ENCODE assay signal across 3 cellular contexts in the genomic region with DNA sequence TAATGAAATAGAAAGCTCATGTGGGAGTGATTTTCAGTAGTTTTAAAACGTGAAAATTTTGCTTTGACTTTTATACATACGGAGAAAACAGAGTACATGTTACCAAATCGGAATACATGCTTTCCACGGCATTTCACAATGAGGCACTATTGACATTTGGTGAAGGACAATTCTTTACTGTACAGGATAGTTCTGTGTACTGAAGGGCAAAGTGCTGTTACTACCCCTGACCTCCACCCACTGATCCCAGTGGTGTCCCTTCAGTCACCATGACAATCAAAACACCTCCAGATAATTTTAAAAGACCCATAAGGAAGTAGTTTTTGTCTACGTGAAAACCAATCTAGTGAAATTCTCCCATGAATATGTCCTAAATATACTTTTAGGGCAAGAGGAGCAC.
TF ChIP-seq lines count a peak whose summit lies in the region.

No MANE protein-coding gene starts in this region.

TF ChIP-seq in IMR-90, 13 proteins besides CTCF, POLR2A, EP300 and RAD21:
- TF ChIP-seq, protein P1, sequence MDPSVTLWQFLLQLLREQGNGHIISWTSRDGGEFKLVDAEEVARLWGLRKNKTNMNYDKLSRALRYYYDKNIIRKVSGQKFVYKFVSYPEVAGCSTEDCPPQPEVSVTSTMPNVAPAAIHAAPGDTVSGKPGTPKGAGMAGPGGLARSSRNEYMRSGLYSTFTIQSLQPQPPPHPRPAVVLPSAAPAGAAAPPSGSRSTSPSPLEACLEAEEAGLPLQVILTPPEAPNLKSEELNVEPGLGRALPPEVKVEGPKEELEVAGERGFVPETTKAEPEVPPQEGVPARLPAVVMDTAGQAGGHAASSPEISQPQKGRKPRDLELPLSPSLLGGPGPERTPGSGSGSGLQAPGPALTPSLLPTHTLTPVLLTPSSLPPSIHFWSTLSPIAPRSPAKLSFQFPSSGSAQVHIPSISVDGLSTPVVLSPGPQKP (IDR thresholded peaks at IDR 0.05; ENCODE audit: borderline replicate concordance, low read depth, low read length), result no peak
- no peak for TF ChIP-seq FOS (IDR thresholded peaks at IDR 0.05; ENCODE audit: low read depth, low read length)
- TF ChIP-seq SMC3 (IDR thresholded peaks at IDR 0.05; ENCODE audit: low read depth, low read length), result no peak
- TF ChIP-seq, protein P2, sequence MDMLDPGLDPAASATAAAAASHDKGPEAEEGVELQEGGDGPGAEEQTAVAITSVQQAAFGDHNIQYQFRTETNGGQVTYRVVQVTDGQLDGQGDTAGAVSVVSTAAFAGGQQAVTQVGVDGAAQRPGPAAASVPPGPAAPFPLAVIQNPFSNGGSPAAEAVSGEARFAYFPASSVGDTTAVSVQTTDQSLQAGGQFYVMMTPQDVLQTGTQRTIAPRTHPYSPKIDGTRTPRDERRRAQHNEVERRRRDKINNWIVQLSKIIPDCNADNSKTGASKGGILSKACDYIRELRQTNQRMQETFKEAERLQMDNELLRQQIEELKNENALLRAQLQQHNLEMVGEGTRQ (IDR thresholded peaks at IDR 0.05; ENCODE audit: low read depth, low read length), result no peak
- no peak for TF ChIP-seq CEBPB (IDR thresholded peaks at IDR 0.05; ENCODE audit: low read depth, low read length)
- TF ChIP-seq MXI1 (IDR thresholded peaks at IDR 0.05; ENCODE audit: borderline replicate concordance, low read depth, low read length), result no peak
- TF ChIP-seq CHD1 (IDR thresholded peaks at IDR 0.05; ENCODE audit: low read depth, low read length), result no peak
- no peak for TF ChIP-seq MAFK (IDR thresholded peaks at IDR 0.05; ENCODE audit: low read depth, low read length)
- no peak for TF ChIP-seq BHLHE40 (IDR thresholded peaks at IDR 0.05; ENCODE audit: low read depth, low read length)
- no peak for TF ChIP-seq MAZ (IDR thresholded peaks at IDR 0.05; ENCODE audit: borderline replicate concordance, low read depth, low read length)
- TF ChIP-seq RFX5 (IDR thresholded peaks at IDR 0.05; ENCODE audit: low read depth, low read length), result no peak
- TF ChIP-seq NFE2L2 (IDR thresholded peaks at IDR 0.05; ENCODE audit: low read depth, low read length), result no peak
- no peak for TF ChIP-seq RCOR1 (IDR thresholded peaks at IDR 0.05; ENCODE audit: insufficient replicate concordance, low read length)

TF ChIP-seq in K562, 482 proteins besides CTCF, POLR2A, EP300 and RAD21:
- no peak for TF ChIP-seq DPF2 (IDR thresholded peaks at IDR 0.05)
- no peak for TF ChIP-seq NR2F6 (CRISPR knock-in tag; IDR thresholded peaks at IDR 0.05)
- peak; percentile 27; the same call in 1 of the 2 replicates for TF ChIP-seq RFX1 (IDR thresholded peaks at IDR 0.05)
- 0 out of 2 replicates have a peak, but pooled peaks have one; percentile 24 for TF ChIP-seq EGR1 (conservative IDR thresholded peaks at IDR 0.05)
- no peak for TF ChIP-seq SMARCA5 (IDR thresholded peaks at IDR 0.05)
- TF ChIP-seq TRIM28 (IDR thresholded peaks at IDR 0.05), result no peak
- TF ChIP-seq ETS2 (tag; IDR thresholded peaks at IDR 0.05; ENCODE audit: borderline replicate concordance, poor library complexity, severe bottlenecking), result no peak
- no peak for TF ChIP-seq ZNF583 (CRISPR knock-in tag; IDR thresholded peaks at IDR 0.05)
TF ChIP-seq in K562: peak in this region for 2.

TF ChIP-seq in liver, 16 proteins besides CTCF, POLR2A, EP300 and RAD21:
- TF ChIP-seq FOXA2 (IDR thresholded peaks at IDR 0.05) (peak; percentile 95), TAF1 (conservative IDR thresholded peaks at IDR 0.05) (no peak), SP1 (IDR thresholded peaks at IDR 0.05) (peak; percentile 79), HNF4A (conservative IDR thresholded peaks at IDR 0.05) (peak; percentile 97 to 99), FOXA1 (IDR thresholded peaks at IDR 0.05) (peak; percentile 87), RXRA (IDR thresholded peaks at IDR 0.05) (peak; percentile 83 to 87), EGR1 (IDR thresholded peaks at IDR 0.05; ENCODE audit: low read depth in 2 of 2) (peak in 1 of 2 donors; percentile 64), YY1 (IDR thresholded peaks at IDR 0.05) (peak; percentile 59), JUND (IDR thresholded peaks at IDR 0.05) (peak in 1 of 2 donors; percentile 49), HNF4G (IDR thresholded peaks at IDR 0.05) (peak; percentile 90), NR2F2 (IDR thresholded peaks at IDR 0.05) (peak; percentile 87), GABPA (IDR thresholded peaks at IDR 0.05 in 1 of 2, conservative IDR thresholded peaks at IDR 0.05 in 1 of 2) (no peak)
- TF ChIP-seq, protein P3, sequence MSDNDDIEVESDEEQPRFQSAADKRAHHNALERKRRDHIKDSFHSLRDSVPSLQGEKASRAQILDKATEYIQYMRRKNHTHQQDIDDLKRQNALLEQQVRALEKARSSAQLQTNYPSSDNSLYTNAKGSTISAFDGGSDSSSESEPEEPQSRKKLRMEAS (IDR thresholded peaks at IDR 0.05), result peak; percentile 54
- TF ChIP-seq, protein P4, sequence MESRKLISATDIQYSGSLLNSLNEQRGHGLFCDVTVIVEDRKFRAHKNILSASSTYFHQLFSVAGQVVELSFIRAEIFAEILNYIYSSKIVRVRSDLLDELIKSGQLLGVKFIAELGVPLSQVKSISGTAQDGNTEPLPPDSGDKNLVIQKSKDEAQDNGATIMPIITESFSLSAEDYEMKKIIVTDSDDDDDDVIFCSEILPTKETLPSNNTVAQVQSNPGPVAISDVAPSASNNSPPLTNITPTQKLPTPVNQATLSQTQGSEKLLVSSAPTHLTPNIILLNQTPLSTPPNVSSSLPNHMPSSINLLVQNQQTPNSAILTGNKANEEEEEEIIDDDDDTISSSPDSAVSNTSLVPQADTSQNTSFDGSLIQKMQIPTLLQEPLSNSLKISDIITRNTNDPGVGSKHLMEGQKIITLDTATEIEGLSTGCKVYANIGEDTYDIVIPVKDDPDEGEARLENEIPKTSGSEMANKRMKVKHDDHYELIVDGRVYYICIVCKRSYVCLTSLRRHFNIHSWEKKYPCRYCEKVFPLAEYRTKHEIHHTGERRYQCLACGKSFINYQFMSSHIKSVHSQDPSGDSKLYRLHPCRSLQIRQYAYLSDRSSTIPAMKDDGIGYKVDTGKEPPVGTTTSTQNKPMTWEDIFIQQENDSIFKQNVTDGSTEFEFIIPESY (IDR thresholded peaks at IDR 0.05), result peak; percentile 53
- TF ChIP-seq, protein P5, sequence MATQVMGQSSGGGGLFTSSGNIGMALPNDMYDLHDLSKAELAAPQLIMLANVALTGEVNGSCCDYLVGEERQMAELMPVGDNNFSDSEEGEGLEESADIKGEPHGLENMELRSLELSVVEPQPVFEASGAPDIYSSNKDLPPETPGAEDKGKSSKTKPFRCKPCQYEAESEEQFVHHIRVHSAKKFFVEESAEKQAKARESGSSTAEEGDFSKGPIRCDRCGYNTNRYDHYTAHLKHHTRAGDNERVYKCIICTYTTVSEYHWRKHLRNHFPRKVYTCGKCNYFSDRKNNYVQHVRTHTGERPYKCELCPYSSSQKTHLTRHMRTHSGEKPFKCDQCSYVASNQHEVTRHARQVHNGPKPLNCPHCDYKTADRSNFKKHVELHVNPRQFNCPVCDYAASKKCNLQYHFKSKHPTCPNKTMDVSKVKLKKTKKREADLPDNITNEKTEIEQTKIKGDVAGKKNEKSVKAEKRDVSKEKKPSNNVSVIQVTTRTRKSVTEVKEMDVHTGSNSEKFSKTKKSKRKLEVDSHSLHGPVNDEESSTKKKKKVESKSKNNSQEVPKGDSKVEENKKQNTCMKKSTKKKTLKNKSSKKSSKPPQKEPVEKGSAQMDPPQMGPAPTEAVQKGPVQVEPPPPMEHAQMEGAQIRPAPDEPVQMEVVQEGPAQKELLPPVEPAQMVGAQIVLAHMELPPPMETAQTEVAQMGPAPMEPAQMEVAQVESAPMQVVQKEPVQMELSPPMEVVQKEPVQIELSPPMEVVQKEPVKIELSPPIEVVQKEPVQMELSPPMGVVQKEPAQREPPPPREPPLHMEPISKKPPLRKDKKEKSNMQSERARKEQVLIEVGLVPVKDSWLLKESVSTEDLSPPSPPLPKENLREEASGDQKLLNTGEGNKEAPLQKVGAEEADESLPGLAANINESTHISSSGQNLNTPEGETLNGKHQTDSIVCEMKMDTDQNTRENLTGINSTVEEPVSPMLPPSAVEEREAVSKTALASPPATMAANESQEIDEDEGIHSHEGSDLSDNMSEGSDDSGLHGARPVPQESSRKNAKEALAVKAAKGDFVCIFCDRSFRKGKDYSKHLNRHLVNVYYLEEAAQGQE (IDR thresholded peaks at IDR 0.05), result peak; percentile 68
- TF ChIP-seq, protein P6, sequence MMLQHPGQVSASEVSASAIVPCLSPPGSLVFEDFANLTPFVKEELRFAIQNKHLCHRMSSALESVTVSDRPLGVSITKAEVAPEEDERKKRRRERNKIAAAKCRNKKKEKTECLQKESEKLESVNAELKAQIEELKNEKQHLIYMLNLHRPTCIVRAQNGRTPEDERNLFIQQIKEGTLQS (IDR thresholded peaks at IDR 0.05), result peak; percentile 68
